ENCODE assay signal across 12 cellular contexts in genomic region chr6:55142610-55143009, GRCh38. TPM values are rescaled to one million over a fixed set of nuclear protein-coding genes. Genes with fewer than 3 reads are reported as not detected.
"Had no signal": no experiment of that assay in that cellular context is flagged by ENCODE, and none has a peak within 500 bp of the region (broad histone marks: within the 10 kb centered on the region; RNA-seq: fewer than 3 reads in every experiment).

No MANE protein-coding gene starts in this region.

- H3K4me1 ChIP-seq: HAP-1 had no signal

- H3K36me3 ChIP-seq: HAP-1 had no signal

- H3K9me3 ChIP-seq: HAP-1 had no signal

- FAIRE-seq: H1, H54 had no signal

- DNase-seq: GM23248, GOT3, H7, H9, HCEC 1CT, HFFc6 had no signal

- H3K9ac ChIP-seq: GM23248 had no signal

- H3K4me3 ChIP-seq: GM23248, GM23338, HAP-1 had no signal

- H3K27ac ChIP-seq: GM23248 had no signal

- ATAC-seq: GM23338, HCT116 had no signal

- H3K4me2 ChIP-seq: GM23338 had no signal

- H2AFZ ChIP-seq: GM23248, GM23338 had no signal

RNA-seq across cellular contexts. Expression of gene HCRTR2, which starts 31.7 kb away (rescaled TPM):
- total RNA-seq: GM23248, GM23338, H4, H9, HFFc6 had no signal
